Comparison of ENCODE assay signal across 2 cellular contexts in the genomic region with DNA sequence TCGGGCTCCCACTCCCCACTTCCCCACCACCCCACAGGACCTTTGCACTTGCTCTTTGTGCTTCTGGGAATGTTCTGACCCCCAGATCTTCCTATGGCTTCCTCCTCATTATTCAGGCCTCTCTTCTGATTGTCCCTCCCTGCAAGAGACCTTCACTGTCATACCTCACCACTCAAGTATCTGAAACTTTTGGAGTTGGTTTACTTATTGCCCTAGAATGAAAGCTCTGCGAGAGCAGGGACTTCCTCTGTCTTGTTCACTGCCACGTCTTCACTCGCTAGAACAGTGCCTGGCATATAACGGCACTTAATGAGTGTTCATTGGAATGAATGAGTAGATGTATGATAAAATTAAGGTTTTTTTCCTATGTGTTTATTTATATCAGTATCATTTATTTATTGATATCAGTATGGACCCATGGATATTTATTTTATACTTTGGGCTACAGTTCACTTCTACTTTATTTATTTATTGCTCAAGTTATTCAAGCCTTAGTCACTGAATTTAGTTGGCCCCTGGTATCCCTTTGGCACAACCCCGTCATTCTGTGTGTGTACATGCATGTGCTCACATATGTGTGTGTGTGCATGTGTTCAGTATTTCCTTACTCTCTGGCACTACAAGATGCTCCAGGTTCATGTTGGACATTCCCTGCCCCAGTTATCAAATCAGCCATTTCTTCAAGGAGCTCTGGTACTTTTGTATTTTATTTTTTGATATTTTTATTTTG.
TF ChIP-seq lines count a peak whose summit lies in the region.

No MANE protein-coding gene starts in this region.

TF ChIP-seq in HEK293, 187 proteins besides CTCF, POLR2A, EP300 and RAD21:
- no peak for TF ChIP-seq ZNF214 (tag by site-specific recombination; IDR thresholded peaks at IDR 0.05; ENCODE audit: borderline replicate concordance)
- 0 out of 2 replicates have a peak, but pooled peaks have one; percentile 25 for TF ChIP-seq ZNF623 (tag by site-specific recombination; IDR thresholded peaks at IDR 0.05)

TF ChIP-seq in HepG2, 621 proteins besides CTCF, POLR2A, EP300 and RAD21:
- TF ChIP-seq NCOA1 (CRISPR knock-in tag; IDR thresholded peaks at IDR 0.05) (no peak), ZNF224 (CRISPR knock-in tag; IDR thresholded peaks at IDR 0.05) (no peak), ZNF713 (CRISPR knock-in tag; IDR thresholded peaks at IDR 0.05) (no peak)
